9 cellular contexts compared by ENCODE assay signal in the genomic region with DNA sequence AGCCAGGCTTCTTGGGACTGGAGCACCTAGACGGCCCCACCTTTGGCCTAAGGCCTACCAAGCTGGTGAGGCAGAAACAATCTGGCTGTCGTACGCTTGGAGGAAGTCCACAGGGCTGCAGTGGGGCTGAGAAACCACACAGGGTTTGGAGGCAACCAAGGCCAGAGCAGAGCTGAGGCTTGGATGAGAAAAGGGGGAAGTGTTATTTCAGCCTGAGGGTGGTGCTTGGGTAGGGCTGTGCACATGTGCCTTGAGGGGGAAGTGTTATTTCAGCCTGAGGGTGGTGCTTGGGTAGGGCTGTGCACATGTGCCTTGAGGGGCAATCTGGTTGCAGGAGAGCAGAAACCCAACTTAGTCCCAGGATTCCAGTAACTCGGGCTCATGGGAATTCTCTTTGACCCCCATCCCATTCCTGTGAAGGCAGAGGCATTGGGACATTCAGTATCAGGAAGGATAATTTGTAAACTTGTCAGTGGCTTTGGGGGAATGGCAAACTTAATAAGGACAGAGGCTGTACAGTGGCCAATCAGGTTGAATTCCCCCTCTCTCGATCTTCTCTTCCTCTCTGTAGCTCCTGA. TPM values are rescaled to one million over a fixed set of nuclear protein-coding genes. Genes with fewer than 3 reads are reported as not detected.
DNase-seq lines count a peak whose midpoint lies in the region; ATAC-seq, FAIRE-seq and TF ChIP-seq lines count a peak whose summit lies in the region.
"Had no signal": no experiment of that assay in that cellular context is flagged by ENCODE, and none has a peak within 500 bp of the region (broad histone marks: within the 10 kb centered on the region; RNA-seq: fewer than 3 reads in every experiment).

No MANE protein-coding gene starts in this region.

- peaks cover 71% of the 10 kb centered on the region for H3K27me3 Mint-ChIP-seq in nephron (ENCODE audit: low read depth)

- no peak for FAIRE-seq in A549 (lab: Jason Lieb, UNC)
- FAIRE-seq: endometrium had no signal

- no peak overlapping the region for H3K27ac Mint-ChIP-seq in nephron

- no peaks in the 10 kb centered on the region for H3K36me3 Mint-ChIP-seq in nephron (ENCODE audit: low read depth)

- WGBS in A549 (ENCODE audit: missing lambda C conversion rate): 81% methylated on average over 5 of the region's 5 CpGs
- 31 to 60% methylated on average over 5 of the region's 5 CpGs for WGBS in sigmoid colon, 2 donors

- no peak for TF ChIP-seq EP300 in A549 (IDR thresholded peaks at IDR 0.05)
- TF ChIP-seq EP300 in sigmoid colon (IDR thresholded peaks at IDR 0.05): no peak

- DNase-seq in A549 (ENCODE audit: low read depth in 1 of 2, low spot score in 1 of 2) (no peak), NT2/D1 (ENCODE audit: low read depth, low spot score) (no peak), coronary artery (ENCODE audit: low spot score) (no peak), midbrain (lab: John Stamatoyannopoulos, UW) (no peak), sigmoid colon (no peak)

- TF ChIP-seq CTCF in A549 (IDR thresholded peaks at IDR 0.05): no peak
- TF ChIP-seq CTCF in coronary artery (IDR thresholded peaks at IDR 0.05): no peak
- TF ChIP-seq CTCF in nephron (IDR thresholded peaks at IDR 0.05; ENCODE audit: unreplicated experiment in 3 of 3): no peak
- no peak for TF ChIP-seq CTCF in sigmoid colon (IDR thresholded peaks at IDR 0.05)

- H3K27me3 ChIP-seq in NT2/D1 (ENCODE audit: insufficient read depth, insufficient read length): peaks cover 66% of the 10 kb centered on the region
- peaks cover 0 to 61% (median 14%) of the 10 kb centered on the region in 3 donors for H3K27me3 ChIP-seq in sigmoid colon

- no peaks in the 10 kb centered on the region for H3K4me1 Mint-ChIP-seq in nephron

- H3K9ac ChIP-seq in NT2/D1 (ENCODE audit: insufficient read length, low read depth): peak overlapping the region; percentile 61

- H3K36me3 ChIP-seq in NT2/D1 (ENCODE audit: insufficient read depth, insufficient read length, low read length) (no peaks in the 10 kb centered on the region), sigmoid colon (no peaks in the 10 kb centered on the region)

- peak overlapping the region; percentile 81 for H3K4me2 ChIP-seq in A549

- H3K4me3 ChIP-seq in A549 (peak overlapping the region; percentile 77), NT2/D1 (ENCODE audit: insufficient read length, low read depth) (peak overlapping the region; percentile 57), coronary artery (peak overlapping the region; percentile 73), sigmoid colon (peak overlapping the region in 2 of 4 donors; percentile 69 to 78)

- H3K9me3 Mint-ChIP-seq in nephron: no peaks in the 10 kb centered on the region

- no peak for TF ChIP-seq POLR2A in A549 (IDR thresholded peaks at IDR 0.05; ENCODE audit: low read length)
- TF ChIP-seq POLR2A in sigmoid colon (IDR thresholded peaks at IDR 0.05): no peak

- no peak for TF ChIP-seq RAD21 in A549 (conservative IDR thresholded peaks at IDR 0.05 in 1 of 2, IDR thresholded peaks at IDR 0.05 in 1 of 2)

- CTCF ChIA-PET in A549 (lab: Yijun Ruan, JAX): interaction anchor here (1.2 kb wide), 1 partner anchor 32 kb away, joined by 3 read pairs; no protein-coding TSS in a partner anchor

- intact Hi-C loops in sigmoid colon (cut with DNase I): no loop called here

- peak overlapping the region; percentile 78 to 90; a peak in 4 of 6 replicates for H3K27ac ChIP-seq in A549
- H3K27ac ChIP-seq in coronary artery: no peak overlapping the region
- no peak overlapping the region for H3K27ac ChIP-seq in sigmoid colon

- H3K9me3 ChIP-seq in A549: no peaks in the 10 kb centered on the region
- no peaks in the 10 kb centered on the region for H3K9me3 ChIP-seq in NT2/D1 (ENCODE audit: insufficient read depth, low read length)
- H3K9me3 ChIP-seq in sigmoid colon: no peaks in the 10 kb centered on the region

- POLR2A ChIA-PET in A549 (lab: Yijun Ruan, JAX): no interaction called here

- H3K4me1 ChIP-seq in A549 (peaks cover 12% of the 10 kb centered on the region; the same call in 1 of the 3 replicates), NT2/D1 (ENCODE audit: insufficient read depth, insufficient read length) (peaks cover 5% of the 10 kb centered on the region), sigmoid colon (peaks cover 0 to 23% (median 18%) of the 10 kb centered on the region in 4 donors)

- H3K4me3 Mint-ChIP-seq in nephron: peak overlapping the region; percentile 62 to 71 (median 70)

- ATAC-seq in A549: peak; percentile 9 to 10; a peak in 3 of 6 replicates
- ATAC-seq in GM18517 (IDR thresholded peaks at IDR 0.05; ENCODE audit: unreplicated experiment): peak; percentile 63
- peak; percentile 64 for ATAC-seq in HG02884 (IDR thresholded peaks at IDR 0.05; ENCODE audit: unreplicated experiment)

TF ChIP-seq in A549, 52 proteins besides CTCF, POLR2A, EP300 and RAD21 (continues in another document):
- TF ChIP-seq HDAC2 (IDR thresholded peaks at IDR 0.05) (no peak), RCOR1 (IDR thresholded peaks at IDR 0.05; ENCODE audit: low read depth, low read length) (no peak), TFCP2L1 (CRISPR knock-in tag; IDR thresholded peaks at IDR 0.05) (no peak), ESRRA (IDR thresholded peaks at IDR 0.05; ENCODE audit: borderline replicate concordance, low read length) (no peak), RARB (CRISPR knock-in tag; IDR thresholded peaks at IDR 0.05) (no peak), NR3C1 (IDR thresholded peaks at IDR 0.05) (no peak), MAFK (IDR thresholded peaks at IDR 0.05; ENCODE audit: partially characterized antibody) (no peak), ZFP36 (IDR thresholded peaks at IDR 0.05; ENCODE audit: borderline replicate concordance, partially characterized antibody) (no peak), HOXB5 (CRISPR knock-in tag; IDR thresholded peaks at IDR 0.05) (no peak), SMC3 (IDR thresholded peaks at IDR 0.05) (no peak)
- TF ChIP-seq, protein P1, sequence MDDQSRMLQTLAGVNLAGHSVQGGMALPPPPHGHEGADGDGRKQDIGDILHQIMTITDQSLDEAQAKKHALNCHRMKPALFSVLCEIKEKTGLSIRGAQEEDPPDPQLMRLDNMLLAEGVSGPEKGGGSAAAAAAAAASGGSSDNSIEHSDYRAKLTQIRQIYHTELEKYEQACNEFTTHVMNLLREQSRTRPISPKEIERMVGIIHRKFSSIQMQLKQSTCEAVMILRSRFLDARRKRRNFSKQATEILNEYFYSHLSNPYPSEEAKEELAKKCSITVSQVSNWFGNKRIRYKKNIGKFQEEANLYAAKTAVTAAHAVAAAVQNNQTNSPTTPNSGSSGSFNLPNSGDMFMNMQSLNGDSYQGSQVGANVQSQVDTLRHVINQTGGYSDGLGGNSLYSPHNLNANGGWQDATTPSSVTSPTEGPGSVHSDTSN (IDR thresholded peaks at IDR 0.05): no peak
- TF ChIP-seq, protein P2, sequence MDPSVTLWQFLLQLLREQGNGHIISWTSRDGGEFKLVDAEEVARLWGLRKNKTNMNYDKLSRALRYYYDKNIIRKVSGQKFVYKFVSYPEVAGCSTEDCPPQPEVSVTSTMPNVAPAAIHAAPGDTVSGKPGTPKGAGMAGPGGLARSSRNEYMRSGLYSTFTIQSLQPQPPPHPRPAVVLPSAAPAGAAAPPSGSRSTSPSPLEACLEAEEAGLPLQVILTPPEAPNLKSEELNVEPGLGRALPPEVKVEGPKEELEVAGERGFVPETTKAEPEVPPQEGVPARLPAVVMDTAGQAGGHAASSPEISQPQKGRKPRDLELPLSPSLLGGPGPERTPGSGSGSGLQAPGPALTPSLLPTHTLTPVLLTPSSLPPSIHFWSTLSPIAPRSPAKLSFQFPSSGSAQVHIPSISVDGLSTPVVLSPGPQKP (IDR thresholded peaks at IDR 0.05; ENCODE audit: low read depth, low read length): no peak

RNA-seq across cellular contexts. Expression of a gene that starts 1.0 kb away (rescaled TPM):
- 3.2 and 4.8 TPM in 2 replicates for polyA plus RNA-seq in A549 (2011; rRNA removed)
- polyA plus RNA-seq in A549 (2012; cell fraction: cytosol; rRNA removed): 2.9 and 4.4 TPM in 2 replicates
- polyA plus RNA-seq in A549 (2012; cell fraction: nucleus; rRNA removed): 12.7 and 13.0 TPM in 2 replicates
- polyA plus RNA-seq in A549 (2017; fragmentation: RNase III; extraction: RNeasy Plus Mini Kit Qiagen cat#74134 plus additional on column Dnase treatment): 5.0 to 7.0 TPM (median 6.4 TPM) in 3 replicates
- polyA minus RNA-seq in A549 (2011; rRNA and poly(A)+ RNA removed): 4.7 and 5.1 TPM in 2 replicates
- total RNA-seq in sigmoid colon: 1 to 10 TPM in 3 of 4 donors, under 1 TPM in 1; 0.55 to 2.9 (median 2.3) TPM
- 1 to 10 TPM in 1 of 3 donors, under 1 TPM in 2; under 0.01 to 4.4 (median 0.46) TPM for polyA plus RNA-seq in sigmoid colon

RNA-seq across cellular contexts. Expression of a gene that starts 8.1 kb away (rescaled TPM):
- 0.03 TPM in 1 of 2 replicates, not detected in the other for polyA plus RNA-seq in A549 (2011; rRNA removed)
- 0.05 and 0.12 TPM in 2 replicates for polyA plus RNA-seq in A549 (2012; cell fraction: cytosol; rRNA removed)
- polyA plus RNA-seq in A549 (2012; cell fraction: nucleus; rRNA removed): 0.18 and 0.26 TPM in 2 replicates
- polyA plus RNA-seq in A549 (2017; fragmentation: RNase III; extraction: RNeasy Plus Mini Kit Qiagen cat#74134 plus additional on column Dnase treatment): not detected in 3 replicates
- 0.10 TPM in 1 of 2 replicates, not detected in the other for polyA minus RNA-seq in A549 (2011; rRNA and poly(A)+ RNA removed)
- total RNA-seq in sigmoid colon: under 1 TPM in 1 of 4 donors, not detected in 3; 0.14 TPM
- under 1 TPM in 1 of 3 donors, not detected in 2; 0.07 TPM for polyA plus RNA-seq in sigmoid colon

RNA-seq across cellular contexts. Expression of a gene that starts 51.1 kb away (rescaled TPM):
- polyA plus RNA-seq in A549 (2011; rRNA removed): 685 and 775 TPM in 2 replicates
- 758 and 765 TPM in 2 replicates for polyA plus RNA-seq in A549 (2012; cell fraction: cytosol; rRNA removed)
- 705 and 733 TPM in 2 replicates for polyA plus RNA-seq in A549 (2012; cell fraction: nucleus; rRNA removed)
- 750 to 850 TPM (median 838 TPM) in 3 replicates for polyA plus RNA-seq in A549 (2017; fragmentation: RNase III; extraction: RNeasy Plus Mini Kit Qiagen cat#74134 plus additional on column Dnase treatment)
- polyA minus RNA-seq in A549 (2011; rRNA and poly(A)+ RNA removed): 729 and 802 TPM in 2 replicates
- 100 to 1,000 TPM; 173 to 197 (median 188) TPM for total RNA-seq in sigmoid colon
- polyA plus RNA-seq in sigmoid colon: 100 to 1,000 TPM; 121 to 173 (median 148) TPM

RNA-seq across cellular contexts. Expression of a gene that starts 52.2 kb away (rescaled TPM):
- polyA plus RNA-seq in A549 (2011; rRNA removed): 9.5 and 11.2 TPM in 2 replicates
- polyA plus RNA-seq in A549 (2012; cell fraction: cytosol; rRNA removed): 19.3 and 26.0 TPM in 2 replicates
- 11.1 and 12.5 TPM in 2 replicates for polyA plus RNA-seq in A549 (2012; cell fraction: nucleus; rRNA removed)
- polyA plus RNA-seq in A549 (2017; fragmentation: RNase III; extraction: RNeasy Plus Mini Kit Qiagen cat#74134 plus additional on column Dnase treatment): 12.1 to 13.9 TPM (median 12.4 TPM) in 3 replicates
- polyA minus RNA-seq in A549 (2011; rRNA and poly(A)+ RNA removed): 12.2 and 14.2 TPM in 2 replicates
- total RNA-seq in sigmoid colon: 10 to 100 TPM; 27.7 to 68.1 (median 38.6) TPM
- 10 to 100 TPM; 30.3 to 57.1 (median 55.9) TPM for polyA plus RNA-seq in sigmoid colon

Comparison
In these comparisons a context has a peak if more than half of its experiments do, and no peak if none do; other contexts are left out.
1. ATAC-seq: peak in every context shown above with its lines; median percentile 64 in HG02884; 63 in GM18517; 10 in A549.
2. H3K27ac ChIP-seq: peak in A549 (2 of 2); none in coronary artery (0 of 2) and sigmoid colon (0 of 4).